16 cellular contexts compared by ENCODE assay signal in genomic region chr18:13616525-13617035, GRCh38.
A peak's percentile ranks its signal among the peaks of the same experiment; 100 is the strongest.
DNase-seq lines count a peak whose midpoint lies in the region; ATAC-seq and TF ChIP-seq lines count a peak whose summit lies in the region.
"Had no signal": no experiment of that assay in that cellular context is flagged by ENCODE, and none has a peak within 500 bp of the region (broad histone marks: within the 10 kb centered on the region; RNA-seq: fewer than 3 reads in every experiment).

No MANE protein-coding gene starts in this region.

- H3K79me1 ChIP-seq in mesenchymal stem cell (replicated peaks; ENCODE audit: low read length, poor library complexity, severe bottlenecking), result no peaks in the 10 kb centered on the region

- H2BK120ac ChIP-seq in mesenchymal stem cell (ENCODE audit: low read depth, low read length), result no peak overlapping the region

- H3K4me1 ChIP-seq in mesenchymal stem cell (ENCODE audit: control insufficient read depth, insufficient read depth, low read depth, low read length) (no peaks in the 10 kb centered on the region), uterus (no peaks in the 10 kb centered on the region)
- H3K4me1 ChIP-seq: prostate gland had no signal

- no peak overlapping the region for H3K4me3 ChIP-seq in mesenchymal stem cell (ENCODE audit: insufficient read depth in 1 of 2, low read depth in 1 of 2, low read length in 2 of 2)
- no peak overlapping the region for H3K4me3 ChIP-seq in uterus
- H3K4me3 ChIP-seq: ascending aorta, prostate gland, SJSA1, tibial artery had no signal

- no peak overlapping the region for H4K8ac ChIP-seq in mesenchymal stem cell (ENCODE audit: low read length)

- H3K27ac Mint-ChIP-seq in natural killer cell treated with Interleukin-12 subunit alpha and Interleukin-12 subunit beta and Interleukin-15 and Interleukin-18, amount 100 ng/mL, for 72 hours, result peak overlapping the region; percentile 84 to 97
- H3K27ac Mint-ChIP-seq in natural killer cell, result no peak overlapping the region

- peaks cover 61 to 62% of the 10 kb centered on the region in 2 donors for H3K4me1 Mint-ChIP-seq in natural killer cell treated with Interleukin-12 subunit alpha and Interleukin-12 subunit beta and Interleukin-15 and Interleukin-18, amount 100 ng/mL, for 72 hours (ENCODE audit: low read depth in 2 of 2)
- H3K4me1 Mint-ChIP-seq in natural killer cell, result peaks cover 43 to 45% of the 10 kb centered on the region in 2 donors

- no peak overlapping the region for H2BK12ac ChIP-seq in mesenchymal stem cell (ENCODE audit: low read length in 2 of 2)

- H3K23ac ChIP-seq in mesenchymal stem cell (ENCODE audit: low read length in 2 of 2), result no peak overlapping the region

- no peak overlapping the region for H3K18ac ChIP-seq in mesenchymal stem cell (ENCODE audit: low read depth in 1 of 2, low read length in 2 of 2)

- no peak overlapping the region for H3K4me2 ChIP-seq in mesenchymal stem cell (ENCODE audit: low read length, poor library complexity, severe bottlenecking)

- peak overlapping the region; percentile 58 for H3K4me3 Mint-ChIP-seq in natural killer cell treated with Interleukin-12 subunit alpha and Interleukin-12 subunit beta and Interleukin-15 and Interleukin-18, amount 100 ng/mL, for 72 hours
- no peak overlapping the region for H3K4me3 Mint-ChIP-seq in natural killer cell

- H3K27ac ChIP-seq in caudate nucleus (ENCODE audit: low read depth, low read length) (peak overlapping the region; percentile 84), mesenchymal stem cell (ENCODE audit: low read length, poor library complexity, severe bottlenecking) (no peak overlapping the region), uterus (no peak overlapping the region)
- H3K27ac ChIP-seq: ascending aorta, prostate gland, SJSA1, tibial artery had no signal

- no peak for ATAC-seq in natural killer cell treated with Interleukin-12 subunit alpha and Interleukin-12 subunit beta and Interleukin-15 and Interleukin-18, amount 100 ng/mL, for 72 hours
- no peak for ATAC-seq in natural killer cell

- no peak overlapping the region for H3K9ac ChIP-seq in mesenchymal stem cell (ENCODE audit: low read length)

- no peak for DNase-seq in natural killer cell treated with Interleukin-12 subunit alpha and Interleukin-12 subunit beta and Interleukin-15 and Interleukin-18, amount 100 ng/mL, for 72 hours (ENCODE audit: low spot score)
- DNase-seq in natural killer cell (no peak), NCI-H69 (lab: John Stamatoyannopoulos, UW) (peak; percentile 59), caudate nucleus (lab: John Stamatoyannopoulos, UW) (no peak), ureter (ENCODE audit: low spot score) (peak; percentile 36), NCI-H82 (lab: John Stamatoyannopoulos, UW) (no peak), mesenchymal stem cell (no peak), uterus (no peak)
- DNase-seq: dermis blood vessel endothelial cell; EL; NCI-H2171; NK-92 treated with Interleukin-12 subunit alpha and Interleukin-12 subunit beta, amount 100 ng/mL, for 24 hours; tibial artery had no signal

- intact Hi-C loops in natural killer cell (cut with micrococcal nuclease) (loop anchor here (10.0 kb wide), 1 partner anchor 702 kb away; no protein-coding TSS in a partner anchor), uterus (cut with DNase I; ENCODE audit: low total_unique reads) (no loop called here)

- no peak overlapping the region for H2BK15ac ChIP-seq in mesenchymal stem cell (ENCODE audit: low read depth, poor library complexity, severe bottlenecking)

- no peak for TF ChIP-seq POLR2A in uterus (IDR thresholded peaks at IDR 0.05)

- H2BK5ac ChIP-seq in mesenchymal stem cell (ENCODE audit: low read depth, low read length, poor library complexity, severe bottlenecking), result no peak overlapping the region

- H3K14ac ChIP-seq in mesenchymal stem cell (ENCODE audit: low read length in 2 of 2), result no peak overlapping the region

- no peak overlapping the region for H3K4ac ChIP-seq in mesenchymal stem cell (ENCODE audit: low read depth in 1 of 2, low read length in 2 of 2)

- H3K36me3 Mint-ChIP-seq in natural killer cell treated with Interleukin-12 subunit alpha and Interleukin-12 subunit beta and Interleukin-15 and Interleukin-18, amount 100 ng/mL, for 72 hours, result no peaks in the 10 kb centered on the region
- no peaks in the 10 kb centered on the region for H3K36me3 Mint-ChIP-seq in natural killer cell

- H3K27me3 ChIP-seq in mesenchymal stem cell (ENCODE audit: control insufficient read depth in 1 of 2, insufficient read depth in 1 of 2, low read length in 2 of 2) (peaks cover 14 to 32% of the 10 kb centered on the region in 2 experiments), uterus (no peaks in the 10 kb centered on the region)
- H3K27me3 ChIP-seq: ascending aorta, tibial artery had no signal

- H3K27me3 Mint-ChIP-seq in natural killer cell treated with Interleukin-12 subunit alpha and Interleukin-12 subunit beta and Interleukin-15 and Interleukin-18, amount 100 ng/mL, for 72 hours, result peaks cover 0 to under 1% of the 10 kb centered on the region in 2 donors
- H3K27me3 Mint-ChIP-seq in natural killer cell (ENCODE audit: low read depth in 2 of 2), result peaks cover 21 to 41% of the 10 kb centered on the region in 2 donors

- no peak for TF ChIP-seq CTCF in natural killer cell (IDR thresholded peaks at IDR 0.05)
- TF ChIP-seq CTCF in uterus (IDR thresholded peaks at IDR 0.05), result no peak

- 89% methylated on average over 15 of the region's 15 CpGs for WGBS in mesenchymal stem cell

- no peak overlapping the region for H2AFZ ChIP-seq in mesenchymal stem cell (ENCODE audit: low read depth, low read length)

- H3K9me3 Mint-ChIP-seq in natural killer cell treated with Interleukin-12 subunit alpha and Interleukin-12 subunit beta and Interleukin-15 and Interleukin-18, amount 100 ng/mL, for 72 hours, result no peaks in the 10 kb centered on the region
- H3K9me3 Mint-ChIP-seq in natural killer cell, result no peaks in the 10 kb centered on the region

- H4K91ac ChIP-seq in mesenchymal stem cell (ENCODE audit: low read length), result no peak overlapping the region

- no peak overlapping the region for H2AK5ac ChIP-seq in mesenchymal stem cell (ENCODE audit: low read length, severe bottlenecking)

- H3K9me3 ChIP-seq in mesenchymal stem cell (ENCODE audit: control insufficient read depth, low read length), result no peaks in the 10 kb centered on the region
- no peaks in the 10 kb centered on the region for H3K9me3 ChIP-seq in uterus
- H3K9me3 ChIP-seq: ascending aorta, prostate gland, SJSA1, tibial artery had no signal

- H3K36me3 ChIP-seq in mesenchymal stem cell (ENCODE audit: control insufficient read depth in 1 of 2, insufficient read depth in 2 of 2, low read depth in 1 of 2, low read length in 2 of 2), result no peaks in the 10 kb centered on the region
- H3K36me3 ChIP-seq in uterus, result no peaks in the 10 kb centered on the region
- H3K36me3 ChIP-seq: prostate gland, SJSA1 had no signal

Comparison
In these comparisons a context has a peak if more than half of its experiments do, and no peak if none do; other contexts are left out.
1. H3K27ac Mint-ChIP-seq: peak in natural killer cell treated with Interleukin-12 subunit alpha and Interleukin-12 subunit beta and Interleukin-15 and Interleukin-18, amount 100 ng/mL, for 72 hours (2 of 2); none in natural killer cell (0 of 2).
2. DNase-seq: peak in NCI-H69 (single experiment) and ureter (single experiment); none in natural killer cell treated with Interleukin-12 subunit alpha and Interleukin-12 subunit beta and Interleukin-15 and Interleukin-18, amount 100 ng/mL, for 72 hours (single experiment), natural killer cell (single experiment), caudate nucleus (0 of 61), NCI-H82 (single experiment), mesenchymal stem cell (single experiment) and uterus (0 of 2).